1 cellular context compared by ENCODE assay signal in genomic region chr2:176129013-176129796, GRCh38.
TF ChIP-seq lines count a peak whose summit lies in the region.

Gene HOXD8, plus strand, starts transcription at chr2:176129705. Its CDS starts 662 bp downstream, at chr2:176130367.

TF ChIP-seq in H1, 55 proteins besides CTCF, POLR2A, EP300 and RAD21 (continued from another document):
- TF ChIP-seq ZNF274 (IDR thresholded peaks at IDR 0.05; ENCODE audit: borderline replicate concordance, extremely low read depth, low read length) (no peak), POLR2AphosphoS5 (IDR thresholded peaks at IDR 0.05; ENCODE audit: low read depth, low read length) (no peak), SAP30 (IDR thresholded peaks at IDR 0.05; ENCODE audit: insufficient read depth, insufficient replicate concordance, low read length) (no peak), EGR1 (IDR thresholded peaks at IDR 0.05; ENCODE audit: borderline replicate concordance, low read depth, low read length) (0 out of 2 replicates have a peak, but pooled peaks have one; percentile 28), YY1 (IDR thresholded peaks at IDR 0.05; ENCODE audit: low read depth, low read length) (peak; percentile 16; the same call in 1 of the 2 replicates), TAF7 (optimal IDR thresholded peaks at IDR 0.05; ENCODE audit: borderline replicate concordance, low read depth, low read length) (no peak), ATF3 (IDR thresholded peaks at IDR 0.05; ENCODE audit: insufficient read depth, low read depth, low read length) (no peak), MAX (IDR thresholded peaks at IDR 0.05) (peak; percentile 56), HDAC2 (IDR thresholded peaks at IDR 0.05; ENCODE audit: borderline replicate concordance in 1 of 2, low read depth in 2 of 2, low read length in 2 of 2) (0 out of 4 replicates have a peak, but pooled peaks of 1 of the 2 experiments have one; percentile 13), TCF12 (IDR thresholded peaks at IDR 0.05; ENCODE audit: low read depth, low read length) (peak; percentile 75; the same call in 1 of the 2 replicates), SUZ12 (IDR thresholded peaks at IDR 0.05; ENCODE audit: low read length) (peak; percentile 92), KDM5A (IDR thresholded peaks at IDR 0.05; ENCODE audit: low read length) (no peak), CBX8 (IDR thresholded peaks at IDR 0.05; ENCODE audit: borderline replicate concordance, low read depth, low read length) (peak; percentile 44; the same call in 1 of the 2 replicates), BACH1 (IDR thresholded peaks at IDR 0.05; ENCODE audit: low read length) (peak; percentile 33; the same call in 1 of the 2 replicates), SRF (IDR thresholded peaks at IDR 0.05; ENCODE audit: low read depth, low read length) (no peak), SIX5 (IDR thresholded peaks at IDR 0.05; ENCODE audit: low read depth, low read length) (no peak), PHF8 (conservative IDR thresholded peaks at IDR 0.05; ENCODE audit: low read depth, low read length) (no peak), CREB1 (IDR thresholded peaks at IDR 0.05) (peak; percentile 50), CHD2 (IDR thresholded peaks at IDR 0.05; ENCODE audit: low read length) (peak; percentile 88), EZH2 (IDR thresholded peaks at IDR 0.05; ENCODE audit: low read depth, low read length, severe bottlenecking) (peak; percentile 83), RNF2 (IDR thresholded peaks at IDR 0.05; ENCODE audit: borderline replicate concordance, low read depth, low read length, missing control alignments, poor library complexity, severe bottlenecking) (peak; percentile 67)
